22 cellular contexts compared by ENCODE assay signal in the genomic region with DNA sequence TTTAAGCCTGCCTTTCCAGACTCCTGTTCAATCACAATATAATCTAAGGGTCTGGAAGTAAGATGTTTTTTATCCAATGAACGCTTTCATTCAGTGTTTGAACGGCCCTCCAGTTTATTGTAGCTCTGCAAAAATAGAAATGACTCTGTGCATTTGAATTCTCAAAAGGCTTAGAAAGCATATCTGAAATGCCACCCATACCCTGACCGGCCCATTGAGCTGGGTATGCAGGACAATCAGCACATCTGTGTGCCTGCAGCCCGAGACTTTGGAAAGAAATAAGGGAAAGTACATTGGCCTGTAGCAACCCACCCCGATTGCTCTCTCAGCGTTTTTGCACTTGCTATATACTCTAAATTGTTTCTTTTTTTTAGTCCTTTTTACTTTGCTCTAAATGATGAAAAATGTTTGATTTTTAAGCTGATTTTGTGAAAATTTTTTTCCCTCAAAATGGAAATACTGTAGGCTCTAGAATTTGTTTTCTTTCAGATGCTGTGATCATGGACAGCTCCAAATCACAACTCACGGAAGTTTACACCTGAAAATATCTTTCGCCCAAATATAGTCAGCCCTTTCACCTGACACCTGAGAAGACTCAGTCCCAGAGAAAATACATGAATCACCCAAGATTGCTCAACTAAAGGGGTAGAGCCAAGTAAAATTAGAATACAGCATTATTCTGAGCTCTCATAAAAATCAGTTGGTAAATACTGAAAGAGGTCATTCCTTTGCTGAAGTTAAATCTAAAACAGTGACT.
DNase-seq lines count a peak whose midpoint lies in the region; ATAC-seq and TF ChIP-seq lines count a peak whose summit lies in the region.
"Had no signal": no experiment of that assay in that cellular context is flagged by ENCODE, and none has a peak within 500 bp of the region (broad histone marks: within the 10 kb centered on the region; RNA-seq: fewer than 3 reads in every experiment).

No MANE protein-coding gene starts in this region.

- H3K9me3 ChIP-seq in HUES64 (ENCODE audit: insufficient read depth, low read depth, low read length) = no peaks in the 10 kb centered on the region
- H3K9me3 ChIP-seq: upper lobe of right lung had no signal

- ATAC-seq in WTC11 (peak; percentile 52), HG03095 (IDR thresholded peaks at IDR 0.05; ENCODE audit: unreplicated experiment) (no peak)
- ATAC-seq: K562, upper lobe of right lung had no signal

- H3K9ac ChIP-seq in HUES64 (ENCODE audit: low read depth, low read length) = no peak overlapping the region

- in situ Hi-C loops in GM13977 (cut with MboI; ENCODE audit: low pct_unique_long_range_greater_than_20kb, low sequenced_read_pairs, unreplicated experiment) = no loop called here

- CTCF ChIA-PET in Calu3 (lab: Charles Lee) = interaction anchor here (0.6 to 1.7 kb wide), 3 partner anchors 15 to 623 kb away, joined by 3 to 5 read pairs (median 3); no protein-coding TSS in a partner anchor
- CTCF ChIA-PET in WTC11 (lab: Charles Lee) = interaction anchor here (0.8 to 1.2 kb wide), 4 partner anchors 15 to 267 kb away, joined by 3 to 5 read pairs (median 4); no protein-coding TSS in a partner anchor

- no peak overlapping the region for H3K4me3 ChIP-seq in HUES64 (ENCODE audit: low read length)
- H3K4me3 ChIP-seq: K562, smooth muscle cell, upper lobe of right lung had no signal

- POLR2A ChIA-PET in WTC11 (lab: Charles Lee) = interaction anchor here (0.9 kb wide), 1 partner anchor 15 kb away, joined by 3 read pairs; no protein-coding TSS in a partner anchor

- no TSS peak for BruUV-seq in Calu3 (replicated peaks; lab: Mats Ljungman, UMichigan)

- peak overlapping the region; percentile 59 for H3K27ac ChIP-seq in HUES64 (ENCODE audit: low read depth, low read length)
- H3K27ac ChIP-seq: upper lobe of right lung, WERI-Rb-1 had no signal

- H3K9me3 Mint-ChIP-seq in Calu3 (ENCODE audit: low read depth, unreplicated experiment) = no peaks in the 10 kb centered on the region
- no peaks in the 10 kb centered on the region; the same call in 1 of the 2 replicates for H3K9me3 Mint-ChIP-seq in WTC11
- H3K9me3 Mint-ChIP-seq: activated CD4-positive, alpha-beta T cell treated with anti-CD3 and anti-CD28 coated beads, Interleukin-2, amount 10 ng/mL, durations not matched to agents 7 days and 5 days; activated naive CD4-positive, alpha-beta T cell treated with anti-CD3 and anti-CD28 coated beads, Interleukin-2, amount 10 ng/mL, durations not matched to agents 7 days and 5 days; CD8-positive, alpha-beta memory T cell had no signal

- no peaks in the 10 kb centered on the region for H3K27me3 ChIP-seq in HUES64 (ENCODE audit: insufficient read depth, low read length)
- H3K27me3 ChIP-seq: upper lobe of right lung had no signal

- H3K27ac Mint-ChIP-seq in Calu3 (ENCODE audit: unreplicated experiment) (peak overlapping the region; percentile 79), WTC11 (peak overlapping the region; percentile 68)
- H3K27ac Mint-ChIP-seq: activated CD4-positive, alpha-beta T cell treated with anti-CD3 and anti-CD28 coated beads, Interleukin-2, amount 10 ng/mL, durations not matched to agents 7 days and 5 days; activated naive CD4-positive, alpha-beta T cell treated with anti-CD3 and anti-CD28 coated beads, Interleukin-2, amount 10 ng/mL, durations not matched to agents 7 days and 5 days; CD8-positive, alpha-beta memory T cell had no signal

- H3K27me3 Mint-ChIP-seq in Calu3 (ENCODE audit: unreplicated experiment) = no peaks in the 10 kb centered on the region
- no peaks in the 10 kb centered on the region for H3K27me3 Mint-ChIP-seq in WTC11 (ENCODE audit: low read depth)
- H3K27me3 Mint-ChIP-seq: activated CD4-positive, alpha-beta T cell treated with anti-CD3 and anti-CD28 coated beads, Interleukin-2, amount 10 ng/mL, durations not matched to agents 7 days and 5 days; activated naive CD4-positive, alpha-beta T cell treated with anti-CD3 and anti-CD28 coated beads, Interleukin-2, amount 10 ng/mL, durations not matched to agents 7 days and 5 days; CD8-positive, alpha-beta memory T cell had no signal

- 82% methylated on average over 8 of the region's 8 CpGs for WGBS in HUES64

- H3K36me3 ChIP-seq in HUES64 (ENCODE audit: insufficient read depth, low read length) = no peaks in the 10 kb centered on the region
- H3K36me3 ChIP-seq: upper lobe of right lung, WERI-Rb-1 had no signal

- H3K36me3 Mint-ChIP-seq in Calu3 (ENCODE audit: insufficient read depth, unreplicated experiment) = no peaks in the 10 kb centered on the region
- no peaks in the 10 kb centered on the region for H3K36me3 Mint-ChIP-seq in WTC11
- H3K36me3 Mint-ChIP-seq: activated naive CD4-positive, alpha-beta T cell treated with anti-CD3 and anti-CD28 coated beads, Interleukin-2, amount 10 ng/mL, durations not matched to agents 7 days and 5 days had no signal

- H3K4me1 Mint-ChIP-seq in Calu3 (ENCODE audit: low read depth, unreplicated experiment) (peaks cover 27% of the 10 kb centered on the region), WTC11 (peaks cover 50% of the 10 kb centered on the region)
- H3K4me1 Mint-ChIP-seq: activated naive CD4-positive, alpha-beta T cell treated with anti-CD3 and anti-CD28 coated beads, Interleukin-2, amount 10 ng/mL, durations not matched to agents 7 days and 5 days had no signal

- H3K4me3 Mint-ChIP-seq in Calu3 (ENCODE audit: low read depth, unreplicated experiment) = no peak overlapping the region
- no peak overlapping the region for H3K4me3 Mint-ChIP-seq in WTC11
- H3K4me3 Mint-ChIP-seq: activated CD4-positive, alpha-beta T cell treated with anti-CD3 and anti-CD28 coated beads, Interleukin-2, amount 10 ng/mL, durations not matched to agents 7 days and 5 days; activated naive CD4-positive, alpha-beta T cell treated with anti-CD3 and anti-CD28 coated beads, Interleukin-2, amount 10 ng/mL, durations not matched to agents 7 days and 5 days; CD8-positive, alpha-beta memory T cell had no signal

- intact Hi-C loops in Calu3 (cut with micrococcal nuclease; ENCODE audit: unreplicated experiment) = no loop called here

- H3K4me1 ChIP-seq in HUES64 (ENCODE audit: insufficient read depth, low read length) = peaks cover 41% of the 10 kb centered on the region
- H3K4me1 ChIP-seq: upper lobe of right lung had no signal

- no peak for TF ChIP-seq CTCF in Calu3 (IDR thresholded peaks at IDR 0.05; ENCODE audit: unreplicated experiment)
- TF ChIP-seq CTCF in WTC11 (IDR thresholded peaks at IDR 0.05) = no peak
- no peak for TF ChIP-seq CTCF in GM13977 (IDR thresholded peaks at IDR 0.05; ENCODE audit: extremely low read depth, insufficient read depth, missing control alignments)

- DNase-seq in Calu3 (peak; percentile 16), WTC11 (ENCODE audit: low spot score) (no peak), iPS-NIHi11 (ENCODE audit: low spot score) (peak; percentile 24), NCI-H2227 (lab: John Stamatoyannopoulos, UW; ENCODE audit: unreplicated experiment) (no peak), NCI-H146 (lab: John Stamatoyannopoulos, UW) (no peak), GM13977 (ENCODE audit: low spot score) (no peak)
- DNase-seq: activated CD4-positive, alpha-beta T cell treated with anti-CD3 and anti-CD28 coated beads, Interleukin-2, amount 10 ng/mL, durations not matched to agents 7 days and 5 days; activated naive CD4-positive, alpha-beta T cell treated with anti-CD3 and anti-CD28 coated beads, Interleukin-2, amount 10 ng/mL, durations not matched to agents 7 days and 5 days; amniotic stem cell; CD8-positive, alpha-beta memory T cell; NCI-H1417 treated with DMSO at 0.1 percent for 48 hours; NCI-H2171; NCI-H526; occipital lobe; stimulated activated CD4-positive, alpha-beta T cell treated with anti-CD3 and anti-CD28 coated beads, Interleukin-2, amount 100 ng/mL, for 24 hours; T-helper 9 cell; upper lobe of right lung; WERI-Rb-1 had no signal

TF ChIP-seq in WTC11, 78 proteins besides CTCF, POLR2A, EP300 and RAD21 (continues in another document):
- TF ChIP-seq NFE2L1 (CRISPR knock-in tag; IDR thresholded peaks at IDR 0.05) = no peak
- no peak for TF ChIP-seq NFATC4 (CRISPR knock-in tag; IDR thresholded peaks at IDR 0.05)
- TF ChIP-seq CREM (CRISPR knock-in tag; IDR thresholded peaks at IDR 0.05) = no peak
- no peak for TF ChIP-seq ZNF121 (CRISPR knock-in tag; IDR thresholded peaks at IDR 0.05)
- TF ChIP-seq SMAD4 (CRISPR knock-in tag; IDR thresholded peaks at IDR 0.05) = no peak
- no peak for TF ChIP-seq ZBTB21 (CRISPR knock-in tag; IDR thresholded peaks at IDR 0.05; ENCODE audit: borderline replicate concordance)
- no peak for TF ChIP-seq KAT7 (CRISPR knock-in tag; IDR thresholded peaks at IDR 0.05; ENCODE audit: borderline replicate concordance)
- TF ChIP-seq JAZF1 (CRISPR knock-in tag; IDR thresholded peaks at IDR 0.05) = no peak
- TF ChIP-seq, protein P1, sequence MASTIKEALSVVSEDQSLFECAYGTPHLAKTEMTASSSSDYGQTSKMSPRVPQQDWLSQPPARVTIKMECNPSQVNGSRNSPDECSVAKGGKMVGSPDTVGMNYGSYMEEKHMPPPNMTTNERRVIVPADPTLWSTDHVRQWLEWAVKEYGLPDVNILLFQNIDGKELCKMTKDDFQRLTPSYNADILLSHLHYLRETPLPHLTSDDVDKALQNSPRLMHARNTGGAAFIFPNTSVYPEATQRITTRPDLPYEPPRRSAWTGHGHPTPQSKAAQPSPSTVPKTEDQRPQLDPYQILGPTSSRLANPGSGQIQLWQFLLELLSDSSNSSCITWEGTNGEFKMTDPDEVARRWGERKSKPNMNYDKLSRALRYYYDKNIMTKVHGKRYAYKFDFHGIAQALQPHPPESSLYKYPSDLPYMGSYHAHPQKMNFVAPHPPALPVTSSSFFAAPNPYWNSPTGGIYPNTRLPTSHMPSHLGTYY (CRISPR knock-in tag; IDR thresholded peaks at IDR 0.05) = no peak
- TF ChIP-seq, protein P2, sequence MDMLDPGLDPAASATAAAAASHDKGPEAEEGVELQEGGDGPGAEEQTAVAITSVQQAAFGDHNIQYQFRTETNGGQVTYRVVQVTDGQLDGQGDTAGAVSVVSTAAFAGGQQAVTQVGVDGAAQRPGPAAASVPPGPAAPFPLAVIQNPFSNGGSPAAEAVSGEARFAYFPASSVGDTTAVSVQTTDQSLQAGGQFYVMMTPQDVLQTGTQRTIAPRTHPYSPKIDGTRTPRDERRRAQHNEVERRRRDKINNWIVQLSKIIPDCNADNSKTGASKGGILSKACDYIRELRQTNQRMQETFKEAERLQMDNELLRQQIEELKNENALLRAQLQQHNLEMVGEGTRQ (CRISPR knock-in tag; IDR thresholded peaks at IDR 0.05) = no peak
- no peak for TF ChIP-seq TEAD1 (CRISPR knock-in tag; IDR thresholded peaks at IDR 0.05)

Comparison
In these comparisons a context has a peak if more than half of its experiments do, and no peak if none do; other contexts are left out.
1. DNase-seq: peak in Calu3 (single experiment) and iPS-NIHi11 (single experiment); none in WTC11 (single experiment), NCI-H2227 (single experiment), NCI-H146 (single experiment) and GM13977 (single experiment).